ENCODE assay signal across 17 cellular contexts in genomic region chr5:160513485-160513884, GRCh38.
DNase-seq lines count a peak whose midpoint lies in the region; ATAC-seq, FAIRE-seq and TF ChIP-seq lines count a peak whose summit lies in the region.
"Had no signal": no experiment of that assay in that cellular context is flagged by ENCODE, and none has a peak within 500 bp of the region (broad histone marks: within the 10 kb centered on the region; RNA-seq: fewer than 3 reads in every experiment).

No MANE protein-coding gene starts in this region.

- H2AFZ ChIP-seq in HepG2 (ENCODE audit: low read length): no peak overlapping the region

- peaks cover 10% of the 10 kb centered on the region for H3K4me1 Mint-ChIP-seq in nephron progenitor cell

- TF ChIP-seq RAD21 in HepG2 (CRISPR knock-in tag; IDR thresholded peaks at IDR 0.05): no peak

- no TSS peak for BruUV-seq in HepG2 (replicated peaks; lab: Mats Ljungman, UMichigan)

- TF ChIP-seq EP300 in HepG2 (IDR thresholded peaks at IDR 0.05; ENCODE audit: low read depth in 2 of 2, low read length in 2 of 2) (no peak; a peak in 1 of 4 replicates), HepG2 (CRISPR knock-in tag; IDR thresholded peaks at IDR 0.05; ENCODE audit: borderline replicate concordance) (no peak)

- in situ Hi-C loops in HepG2 (cut with HindIII; ENCODE audit: extremely low pct_ligation_motif_present, low pct_unique_long_range_greater_than_20kb): loop anchor here (25.0 kb wide), 1 partner anchor 274 kb away; no protein-coding TSS in a partner anchor

- H3K4me3 ChIP-seq in HepG2 (replicated peaks in 1 of 3; ENCODE audit: insufficient read depth in 1 of 3, low read depth in 2 of 3, low read length in 3 of 3) (no peak overlapping the region), right lobe of liver (no peak overlapping the region), small intestine (ENCODE audit: low read depth in 1 of 2, low read length in 2 of 2) (no peak overlapping the region)
- H3K4me3 ChIP-seq: A549; BLaER1 treated with 17β-estradiol and CSF1 and Interleukin-3, amounts not matched to agents 10 nM and 100 nM had no signal

- ATAC-seq in HepG2 (peak; percentile 64), right lobe of liver (no peak)
- ATAC-seq: A549; CD8-positive, alpha-beta T cell had no signal

- no peak for FAIRE-seq in HepG2 (lab: Jason Lieb, UNC)
- no peak for FAIRE-seq in small intestine (lab: Jason Lieb, UNC)
- FAIRE-seq: A549, G401.6 had no signal

- TF ChIP-seq CTCF in HepG2 (CRISPR knock-in tag; IDR thresholded peaks at IDR 0.05) (no peak), right lobe of liver (IDR thresholded peaks at IDR 0.05) (no peak), nephron progenitor cell (IDR thresholded peaks at IDR 0.05) (no peak)

- peaks cover 17% of the 10 kb centered on the region for H3K4me1 ChIP-seq in HepG2 (ENCODE audit: insufficient read depth, low read length)
- peaks cover 0 to 3% (median 0%) of the 10 kb centered on the region in 4 donors for H3K4me1 ChIP-seq in right lobe of liver
- no peaks in the 10 kb centered on the region for H3K4me1 ChIP-seq in small intestine (ENCODE audit: control insufficient read depth in 2 of 2, insufficient read depth in 1 of 2, low read depth in 1 of 2, low read length in 1 of 2)
- H3K4me1 ChIP-seq: A549, Caco-2 had no signal

- POLR2A ChIA-PET in HepG2 (lab: Yijun Ruan, JAX): no interaction called here

- H4K20me1 ChIP-seq in HepG2 (ENCODE audit: insufficient read depth, low read length): no peaks in the 10 kb centered on the region
- H4K20me1 ChIP-seq: BLaER1 treated with 17β-estradiol and CSF1 and Interleukin-3, amounts not matched to agents 10 nM and 100 nM had no signal

- H3K9ac ChIP-seq in HepG2 (ENCODE audit: insufficient read depth, low read depth, low read length): no peak overlapping the region
- H3K9ac ChIP-seq: BLaER1 treated with 17β-estradiol and CSF1 and Interleukin-3, amounts not matched to agents 10 nM and 100 nM had no signal

- no peaks in the 10 kb centered on the region for H3K79me2 ChIP-seq in HepG2 (ENCODE audit: insufficient read depth, low read length)

- no peaks in the 10 kb centered on the region for H3K9me3 Mint-ChIP-seq in nephron progenitor cell
- H3K9me3 Mint-ChIP-seq: CD4-positive, alpha-beta T cell; CD8-positive, alpha-beta T cell had no signal

- H3K36me3 ChIP-seq in HepG2 (replicated peaks in 1 of 2; ENCODE audit: control insufficient read depth in 1 of 2, insufficient read depth in 2 of 2, low read length in 2 of 2): no peaks in the 10 kb centered on the region
- no peaks in the 10 kb centered on the region for H3K36me3 ChIP-seq in right lobe of liver
- H3K36me3 ChIP-seq in small intestine (ENCODE audit: control insufficient read depth in 2 of 2, insufficient read depth in 2 of 2, low read length in 2 of 2): no peaks in the 10 kb centered on the region

- H3K4me2 ChIP-seq in HepG2 (ENCODE audit: low read depth, low read length): no peak overlapping the region
- H3K4me2 ChIP-seq: A549; BLaER1 treated with 17β-estradiol and CSF1 and Interleukin-3, amounts not matched to agents 10 nM and 100 nM had no signal

- CTCF ChIA-PET in HepG2 (lab: Yijun Ruan, JAX; ENCODE audit: low intra/inter-chr PET ratio, low total read pairs): no interaction called here

- H3K36me3 Mint-ChIP-seq in nephron progenitor cell (ENCODE audit: low read depth): no peaks in the 10 kb centered on the region
- H3K36me3 Mint-ChIP-seq: CD8-positive, alpha-beta T cell had no signal

- peaks cover 20% of the 10 kb centered on the region for H3K27me3 Mint-ChIP-seq in nephron progenitor cell (ENCODE audit: low read depth, poor library complexity)
- H3K27me3 Mint-ChIP-seq: B cell; CD4-positive, alpha-beta T cell had no signal

- intact Hi-C loops in HepG2 (cut with micrococcal nuclease; ENCODE audit: unreplicated experiment): no loop called here
- intact Hi-C loops in right lobe of liver (cut with DNase I): no loop called here

- no peaks in the 10 kb centered on the region; a peak in 1 of 5 replicates for H3K27me3 ChIP-seq in HepG2 (ENCODE audit: control insufficient read depth in 1 of 2, insufficient read depth in 2 of 2, low read length in 2 of 2)
- H3K27me3 ChIP-seq in right lobe of liver: no peaks in the 10 kb centered on the region
- H3K27me3 ChIP-seq in small intestine (ENCODE audit: control insufficient read depth in 2 of 2, insufficient read depth in 2 of 2, low read length in 2 of 2): no peaks in the 10 kb centered on the region
- H3K27me3 ChIP-seq: BLaER1 treated with 17β-estradiol and CSF1 and Interleukin-3, amounts not matched to agents 10 nM and 100 nM had no signal

- DNase-seq in HepG2 (ENCODE audit: low spot score) (no peak), right lobe of liver (no peak), nephron progenitor cell (no peak), small intestine (no peak)
- no peak for DNase-seq in stimulated activated CD4-positive, alpha-beta T cell treated with anti-CD3 and anti-CD28 coated beads, Interleukin-4, amount 100 ng/mL, for 1 hour
- DNase-seq: AML-193; Caco-2; Calu3; CD4-positive, alpha-beta T cell; CD8-positive, alpha-beta T cell; GF-D8 had no signal

- H3K27ac ChIP-seq in HepG2 (ENCODE audit: extremely low read length, insufficient read depth, low read length): no peak overlapping the region
- no peak overlapping the region for H3K27ac ChIP-seq in right lobe of liver
- no peak overlapping the region for H3K27ac ChIP-seq in small intestine (ENCODE audit: low read depth in 1 of 2, low read length in 1 of 2)
- H3K27ac ChIP-seq: 22Rv1; A549; BLaER1 treated with 17β-estradiol and CSF1 and Interleukin-3, amounts not matched to agents 10 nM and 100 nM; C4-2B had no signal

- H3K9me3 ChIP-seq in HepG2 (ENCODE audit: low read length): no peaks in the 10 kb centered on the region
- H3K9me3 ChIP-seq in right lobe of liver: no peaks in the 10 kb centered on the region
- no peaks in the 10 kb centered on the region for H3K9me3 ChIP-seq in small intestine (ENCODE audit: control insufficient read depth, low read depth)
- H3K9me3 ChIP-seq: A549; BLaER1 treated with 17β-estradiol and CSF1 and Interleukin-3, amounts not matched to agents 10 nM and 100 nM; Caco-2 had no signal

- no peak overlapping the region for H3K4me3 Mint-ChIP-seq in nephron progenitor cell
- H3K4me3 Mint-ChIP-seq: B cell; CD4-positive, alpha-beta T cell; CD8-positive, alpha-beta T cell had no signal

- TF ChIP-seq POLR2A in HepG2 (IDR thresholded peaks at IDR 0.05; ENCODE audit: insufficient read depth in 1 of 2, low read depth in 2 of 2, low read length in 2 of 2) (no peak), right lobe of liver (IDR thresholded peaks at IDR 0.05) (no peak)

- peak overlapping the region; percentile 44 for H3K27ac Mint-ChIP-seq in nephron progenitor cell
- H3K27ac Mint-ChIP-seq: B cell; CD4-positive, alpha-beta T cell; CD8-positive, alpha-beta T cell had no signal

TF ChIP-seq in HepG2, 621 proteins besides CTCF, POLR2A, EP300 and RAD21:
- TF ChIP-seq FOXP1 (IDR thresholded peaks at IDR 0.05) (no peak), FOXP1 (CRISPR knock-in tag; IDR thresholded peaks at IDR 0.05) (peak; percentile 16; the same call in 1 of the 2 replicates), CSRNP1 (CRISPR knock-in tag; IDR thresholded peaks at IDR 0.05) (no peak), ZNF326 (CRISPR knock-in tag; IDR thresholded peaks at IDR 0.05; ENCODE audit: borderline replicate concordance) (no peak), HNF4A (CRISPR knock-in tag; IDR thresholded peaks at IDR 0.05) (peak; percentile 73), RBM39 (IDR thresholded peaks at IDR 0.05; ENCODE audit: low read depth, low read length, poor library complexity, severe bottlenecking) (no peak)
- TF ChIP-seq, protein P1, sequence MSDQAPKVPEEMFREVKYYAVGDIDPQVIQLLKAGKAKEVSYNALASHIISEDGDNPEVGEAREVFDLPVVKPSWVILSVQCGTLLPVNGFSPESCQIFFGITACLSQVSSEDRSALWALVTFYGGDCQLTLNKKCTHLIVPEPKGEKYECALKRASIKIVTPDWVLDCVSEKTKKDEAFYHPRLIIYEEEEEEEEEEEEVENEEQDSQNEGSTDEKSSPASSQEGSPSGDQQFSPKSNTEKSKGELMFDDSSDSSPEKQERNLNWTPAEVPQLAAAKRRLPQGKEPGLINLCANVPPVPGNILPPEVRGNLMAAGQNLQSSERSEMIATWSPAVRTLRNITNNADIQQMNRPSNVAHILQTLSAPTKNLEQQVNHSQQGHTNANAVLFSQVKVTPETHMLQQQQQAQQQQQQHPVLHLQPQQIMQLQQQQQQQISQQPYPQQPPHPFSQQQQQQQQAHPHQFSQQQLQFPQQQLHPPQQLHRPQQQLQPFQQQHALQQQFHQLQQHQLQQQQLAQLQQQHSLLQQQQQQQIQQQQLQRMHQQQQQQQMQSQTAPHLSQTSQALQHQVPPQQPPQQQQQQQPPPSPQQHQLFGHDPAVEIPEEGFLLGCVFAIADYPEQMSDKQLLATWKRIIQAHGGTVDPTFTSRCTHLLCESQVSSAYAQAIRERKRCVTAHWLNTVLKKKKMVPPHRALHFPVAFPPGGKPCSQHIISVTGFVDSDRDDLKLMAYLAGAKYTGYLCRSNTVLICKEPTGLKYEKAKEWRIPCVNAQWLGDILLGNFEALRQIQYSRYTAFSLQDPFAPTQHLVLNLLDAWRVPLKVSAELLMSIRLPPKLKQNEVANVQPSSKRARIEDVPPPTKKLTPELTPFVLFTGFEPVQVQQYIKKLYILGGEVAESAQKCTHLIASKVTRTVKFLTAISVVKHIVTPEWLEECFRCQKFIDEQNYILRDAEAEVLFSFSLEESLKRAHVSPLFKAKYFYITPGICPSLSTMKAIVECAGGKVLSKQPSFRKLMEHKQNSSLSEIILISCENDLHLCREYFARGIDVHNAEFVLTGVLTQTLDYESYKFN (CRISPR knock-in tag; conservative IDR thresholded peaks at IDR 0.05): peak; percentile 66
